Comparison of ENCODE assay signal across 7 cellular contexts in the genomic region with DNA sequence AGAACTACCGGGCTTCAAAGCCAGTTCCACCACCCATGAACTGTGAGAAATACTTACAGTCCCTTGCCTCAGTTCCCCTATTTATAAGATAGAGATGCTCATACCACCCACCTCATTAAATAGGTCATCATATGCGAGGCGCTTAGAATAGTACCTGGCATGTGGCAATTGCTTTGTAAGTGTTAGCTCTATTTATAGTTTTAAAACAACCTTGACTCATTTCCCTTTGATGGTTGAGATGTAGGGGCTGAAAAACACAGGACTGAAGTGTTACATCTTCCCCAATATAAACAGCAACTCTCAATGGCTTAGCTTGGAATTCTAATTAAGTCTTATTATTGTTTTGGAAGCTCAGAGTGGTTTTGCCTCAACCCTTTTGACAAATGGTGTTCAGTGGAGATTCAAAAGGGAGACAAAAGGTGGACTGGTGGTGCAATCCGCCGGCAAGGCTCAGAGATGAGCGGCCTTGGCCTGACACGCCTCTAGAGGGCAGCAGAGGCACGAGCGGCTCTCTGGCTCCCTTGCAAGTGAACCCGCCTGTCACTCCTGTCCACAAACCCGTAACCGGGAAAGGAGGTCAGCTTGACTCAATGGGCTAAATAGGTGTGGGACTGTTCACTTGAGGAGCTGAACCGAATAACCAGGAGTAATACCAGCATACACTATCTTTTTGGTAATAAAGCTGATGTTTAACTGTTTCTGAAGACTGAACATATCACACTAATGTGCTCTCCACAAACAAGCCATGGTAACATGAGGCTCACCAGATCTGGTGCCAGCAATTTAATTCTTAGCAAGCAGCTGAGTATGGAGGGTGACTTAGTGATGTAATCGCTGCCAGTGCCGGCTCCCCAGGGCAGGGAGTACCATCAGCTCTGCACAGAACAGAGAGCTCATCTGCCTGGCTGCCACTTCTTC. TPM values are rescaled to one million over a fixed set of nuclear protein-coding genes. Genes with fewer than 3 reads are reported as not detected.
A peak's percentile ranks its signal among the peaks of the same experiment; 100 is the strongest.
DNase-seq lines count a peak whose midpoint lies in the region; ATAC-seq and TF ChIP-seq lines count a peak whose summit lies in the region.

No MANE protein-coding gene starts in this region.

- intact Hi-C loops in adrenal gland (cut with DNase I), result loop anchor here (5.0 to 10.0 kb wide), 2 partner anchors 66 to 353 kb away; no protein-coding TSS in a partner anchor
- intact Hi-C loops in left ventricle myocardium superior (cut with micrococcal nuclease), result loop anchor here (5.0 kb wide), 1 partner anchor 66 kb away; no protein-coding TSS in a partner anchor
- intact Hi-C loops in sciatic nerve (cut with DNase I), result loop anchor here (5.0 kb wide), 1 partner anchor 66 kb away; no protein-coding TSS in a partner anchor

- TF ChIP-seq CTCF in GM13977 (IDR thresholded peaks at IDR 0.05; ENCODE audit: extremely low read depth, insufficient read depth, missing control alignments) (peak; percentile 98), adrenal gland (IDR thresholded peaks at IDR 0.05) (peak; percentile 79 to 97 (median 89))

- no peaks in the 10 kb centered on the region for H3K9me3 ChIP-seq in adrenal gland (replicated peaks in 1 of 3)

- H3K27ac ChIP-seq in adrenal gland, result peak overlapping the region in 1 of 5 donors; percentile 32

- no peaks in the 10 kb centered on the region for H3K4me1 ChIP-seq in adrenal gland (replicated peaks in 1 of 2)

- in situ Hi-C loops in GM13977 (cut with MboI; ENCODE audit: low pct_unique_long_range_greater_than_20kb, low sequenced_read_pairs, unreplicated experiment), result loop anchor here (10.0 to 25.0 kb wide), 2 partner anchors 63 to 326 kb away; no protein-coding TSS in a partner anchor

- no peak for TF ChIP-seq POLR2A in adrenal gland (IDR thresholded peaks at IDR 0.05)

- ATAC-seq in HG02763 (IDR thresholded peaks at IDR 0.05; ENCODE audit: unreplicated experiment) (peak; percentile 95), left ventricle myocardium superior (peak; percentile 97), sciatic nerve (peak; percentile 95)

- H3K36me3 ChIP-seq in adrenal gland (replicated peaks in 1 of 2), result no peaks in the 10 kb centered on the region

- WGBS in adrenal gland, 4 donors, result 7 to 13% (median 9%) methylated on average over 11 to 15 of the region's 15 CpGs

- no peak overlapping the region for H3K4me3 ChIP-seq in adrenal gland

- H3K27me3 ChIP-seq in adrenal gland, result peaks cover 31% of the 10 kb centered on the region

- DNase-seq in GM13977 (ENCODE audit: low spot score) (peak; percentile 51), NCI-H1417 treated with DMSO at 0.1 percent for 48 hours (lab: John Stamatoyannopoulos, UW) (peak; percentile 32), T follicular helper cell (ENCODE audit: low read depth) (peak; percentile 69), adrenal gland (peak; percentile 72 to 95 (median 86)), left ventricle myocardium superior (peak; percentile 90), sciatic nerve (ENCODE audit: low spot score) (peak; percentile 91)

RNA-seq across cellular contexts. Expression of a gene that starts 19.5 kb away (rescaled TPM):
- 10 to 100 TPM; 11.4 to 25.9 (median 23.2) TPM for total RNA-seq in adrenal gland
- 10 to 100 TPM; 18.5 to 25.0 (median 20.9) TPM for polyA plus RNA-seq in adrenal gland
- 234 TPM for total RNA-seq in left ventricle myocardium superior
- total RNA-seq in sciatic nerve, result 13.5 TPM

Comparison
In these comparisons a context has a peak if more than half of its experiments do, and no peak if none do; other contexts are left out.
1. DNase-seq: peak in every context shown above with its lines; median percentile 91 in sciatic nerve; 90 in left ventricle myocardium superior; 86 in adrenal gland; 69 in T follicular helper cell; 51 in GM13977; 32 in NCI-H1417 treated with DMSO at 0.1 percent for 48 hours.